In genomic region chr1:151511636-151512215, GRCh38 we compare ENCODE assay signal across 8 cellular contexts. TPM values are rescaled to one million over a fixed set of nuclear protein-coding genes. Genes with fewer than 3 reads are reported as not detected.
DNase-seq lines count a peak whose midpoint lies in the region; ATAC-seq and TF ChIP-seq lines count a peak whose summit lies in the region.

No MANE protein-coding gene starts in this region.

- peak; percentile 48 for DNase-seq in DMS79 (lab: John Stamatoyannopoulos, UW)
- peak; percentile 15 for DNase-seq in NCI-H524 treated with DMSO at 0.1 percent for 48 hours (lab: John Stamatoyannopoulos, UW)
- peak; percentile 67 for DNase-seq in glutamatergic neuron
- peak in 3 of 5 donors; percentile 47 to 61 (median 48) for DNase-seq in ovary
- no peak for DNase-seq in GM19238 (ENCODE audit: insufficient read length, low spot score)
- no peak for DNase-seq in posterior vena cava (ENCODE audit: low spot score)

- peak overlapping the region; percentile 28 for H3K27ac Mint-ChIP-seq in activated T-helper 17 cell treated with anti-CD3 and anti-CD28 coated beads, Interleukin-2, amount 50 U/mL, for 72 hours
- H3K27ac Mint-ChIP-seq in glutamatergic neuron (ENCODE audit: unreplicated experiment): no peak overlapping the region

- H3K4me1 Mint-ChIP-seq in activated T-helper 17 cell treated with anti-CD3 and anti-CD28 coated beads, Interleukin-2, amount 50 U/mL, for 72 hours: peaks cover 15% of the 10 kb centered on the region
- peaks cover 7% of the 10 kb centered on the region for H3K4me1 Mint-ChIP-seq in glutamatergic neuron (ENCODE audit: low read depth, unreplicated experiment)

- WGBS in ovary, 3 donors: 1 to 2% (median 1%) methylated on average over 23 of the region's 23 CpGs

- H3K36me3 Mint-ChIP-seq in activated T-helper 17 cell treated with anti-CD3 and anti-CD28 coated beads, Interleukin-2, amount 50 U/mL, for 72 hours (ENCODE audit: low read depth): no peaks in the 10 kb centered on the region
- H3K36me3 Mint-ChIP-seq in glutamatergic neuron (ENCODE audit: unreplicated experiment): no peaks in the 10 kb centered on the region

- TF ChIP-seq CTCF in glutamatergic neuron (IDR thresholded peaks at IDR 0.05; ENCODE audit: partially characterized antibody, unreplicated experiment): no peak
- no peak for TF ChIP-seq CTCF in ovary (IDR thresholded peaks at IDR 0.05)

- peak overlapping the region; percentile 64 for H3K4me3 ChIP-seq in ovary

- peaks cover 6% of the 10 kb centered on the region for H3K4me1 ChIP-seq in ovary (ENCODE audit: insufficient read depth)

- TF ChIP-seq POLR2A in ovary (IDR thresholded peaks at IDR 0.05): no peak

- H3K4me3 Mint-ChIP-seq in activated T-helper 17 cell treated with anti-CD3 and anti-CD28 coated beads, Interleukin-2, amount 50 U/mL, for 72 hours: peak overlapping the region; percentile 81
- H3K4me3 Mint-ChIP-seq in glutamatergic neuron (ENCODE audit: unreplicated experiment): peak overlapping the region; percentile 78

- H3K27ac ChIP-seq in ovary: peak overlapping the region; percentile 52 to 90

- intact Hi-C loops in ovary (cut with DNase I) (no loop called here), posterior vena cava (cut with DNase I) (no loop called here)

- H3K9me3 Mint-ChIP-seq in activated T-helper 17 cell treated with anti-CD3 and anti-CD28 coated beads, Interleukin-2, amount 50 U/mL, for 72 hours: no peaks in the 10 kb centered on the region
- H3K9me3 Mint-ChIP-seq in glutamatergic neuron (ENCODE audit: unreplicated experiment): peaks cover 5% of the 10 kb centered on the region

- TF ChIP-seq EP300 in ovary (IDR thresholded peaks at IDR 0.05): no peak

- peak; percentile 11 for ATAC-seq in HG02588 (IDR thresholded peaks at IDR 0.05; ENCODE audit: unreplicated experiment)
- ATAC-seq in activated T-helper 17 cell treated with anti-CD3 and anti-CD28 coated beads, Interleukin-2, amount 50 U/mL, for 72 hours (replicated peaks): peak; percentile 37

- no peaks in the 10 kb centered on the region for H3K27me3 ChIP-seq in ovary

- no peaks in the 10 kb centered on the region for H3K27me3 Mint-ChIP-seq in activated T-helper 17 cell treated with anti-CD3 and anti-CD28 coated beads, Interleukin-2, amount 50 U/mL, for 72 hours
- H3K27me3 Mint-ChIP-seq in glutamatergic neuron (ENCODE audit: unreplicated experiment): peaks cover 13% of the 10 kb centered on the region

- no peaks in the 10 kb centered on the region for H3K36me3 ChIP-seq in ovary

- H3K9me3 ChIP-seq in ovary: no peaks in the 10 kb centered on the region

RNA-seq across cellular contexts. Expression of gene CGN, which starts 0.5 kb away (rescaled TPM):
- 1 to 10 TPM; 2.7 to 5.5 TPM for total RNA-seq in activated T-helper 17 cell treated with anti-CD3 and anti-CD28 coated beads, Interleukin-2, amount 50 U/mL, for 72 hours
- total RNA-seq in glutamatergic neuron (ENCODE audit: unreplicated experiment) (2.0 TPM), ovary (10 to 100 TPM in 1 of 7 donors, 1 to 10 TPM in 6; 3.2 to 26.8 (median 5.3) TPM), posterior vena cava (under 1 TPM in 1 of 2 donors, not detected in 1; 0.29 TPM)
- 1 to 10 TPM; 1.0 to 4.3 TPM for polyA plus RNA-seq in ovary

RNA-seq across cellular contexts. Expression of gene TUFT1, which starts 28.4 kb away (rescaled TPM):
- total RNA-seq in activated T-helper 17 cell treated with anti-CD3 and anti-CD28 coated beads, Interleukin-2, amount 50 U/mL, for 72 hours: 1 to 10 TPM; 3.7 to 5.8 TPM
- 7.0 TPM for total RNA-seq in glutamatergic neuron (ENCODE audit: unreplicated experiment)
- total RNA-seq in ovary: 10 to 100 TPM in 1 of 7 donors, 1 to 10 TPM in 6; 5.0 to 10.1 (median 7.3) TPM
- polyA plus RNA-seq in ovary: 10 to 100 TPM in 1 of 2 donors, 1 to 10 TPM in 1; 6.6 to 10.2 TPM
- 1 to 10 TPM; 5.4 to 6.6 TPM for total RNA-seq in posterior vena cava

RNA-seq across cellular contexts. Expression of gene POGZ, which starts 52.4 kb away (rescaled TPM):
- 10 to 100 TPM; 87.5 to 93.4 TPM for total RNA-seq in activated T-helper 17 cell treated with anti-CD3 and anti-CD28 coated beads, Interleukin-2, amount 50 U/mL, for 72 hours
- total RNA-seq in glutamatergic neuron (ENCODE audit: unreplicated experiment) (146 TPM), ovary (100 to 1,000 TPM in 5 of 7 donors, 10 to 100 TPM in 2; 54.8 to 151 (median 104) TPM), posterior vena cava (10 to 100 TPM; 58.0 to 74.4 TPM)
- polyA plus RNA-seq in ovary: 100 to 1,000 TPM in 1 of 2 donors, 10 to 100 TPM in 1; 34.6 to 110 TPM

Comparison
In these comparisons a context has a peak if more than half of its experiments do, and no peak if none do; other contexts are left out.
1. DNase-seq: peak in DMS79 (single experiment), NCI-H524 treated with DMSO at 0.1 percent for 48 hours (single experiment), glutamatergic neuron (single experiment) and ovary (3 of 5); none in GM19238 (single experiment) and posterior vena cava (single experiment).